ENCODE assay signal across 19 cellular contexts in the genomic region with DNA sequence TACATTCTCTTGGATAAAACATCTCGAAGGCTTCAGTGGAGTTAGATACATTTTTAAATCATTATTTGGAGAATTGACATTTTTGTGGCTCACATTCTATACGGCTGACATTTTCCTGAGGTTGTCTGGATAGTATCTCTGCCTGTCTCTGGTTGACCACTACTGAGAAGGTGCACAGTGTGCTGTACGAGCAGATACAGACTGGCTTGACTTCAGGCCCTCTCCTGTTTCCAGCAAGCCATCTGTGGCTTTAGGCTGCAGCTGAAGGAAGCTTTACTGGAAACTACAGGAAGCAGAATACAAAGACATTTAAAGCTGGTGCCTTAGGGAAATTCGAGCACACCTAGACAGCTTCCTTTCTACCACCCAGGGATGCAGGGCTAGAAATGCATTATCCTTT. TPM values are rescaled to one million over a fixed set of nuclear protein-coding genes. Genes with fewer than 3 reads are reported as not detected.
DNase-seq lines count a peak whose midpoint lies in the region; ATAC-seq and TF ChIP-seq lines count a peak whose summit lies in the region.
"Had no signal": no experiment of that assay in that cellular context is flagged by ENCODE, and none has a peak within 500 bp of the region (broad histone marks: within the 10 kb centered on the region; RNA-seq: fewer than 3 reads in every experiment).

No MANE protein-coding gene starts in this region.

- no peaks in the 10 kb centered on the region for H3K27me3 Mint-ChIP-seq in glutamatergic neuron (ENCODE audit: unreplicated experiment)
- H3K27me3 Mint-ChIP-seq: naive thymus-derived CD8-positive, alpha-beta T cell had no signal

- no peaks in the 10 kb centered on the region for H3K9me3 ChIP-seq in HCT116 (ENCODE audit: control insufficient read depth in 1 of 2, insufficient read depth in 1 of 2, low read depth in 1 of 2, low read length in 2 of 2)
- no peaks in the 10 kb centered on the region for H3K9me3 ChIP-seq in RWPE2 (ENCODE audit: severe bottlenecking)
- H3K9me3 ChIP-seq in mesodermal cell (ENCODE audit: control insufficient read depth, low read length): no peaks in the 10 kb centered on the region
- H3K9me3 ChIP-seq: ascending aorta had no signal

- no peak for TF ChIP-seq POLR2A in HCT116 (IDR thresholded peaks at IDR 0.05; ENCODE audit: borderline replicate concordance, extremely low read depth, insufficient read depth, insufficient read length)

- peaks cover 1% of the 10 kb centered on the region for H3K9me3 Mint-ChIP-seq in glutamatergic neuron (ENCODE audit: unreplicated experiment)
- H3K9me3 Mint-ChIP-seq: activated CD4-positive, alpha-beta memory T cell treated with anti-CD3 and anti-CD28 coated beads, Interleukin-2, amount 10 ng/mL, durations not matched to agents 7 days and 5 days; CD14-positive monocyte had no signal

- POLR2A ChIA-PET in HCT116 (lab: Charles Lee): no interaction called here

- H3K36me3 Mint-ChIP-seq in glutamatergic neuron (ENCODE audit: unreplicated experiment): no peaks in the 10 kb centered on the region
- H3K36me3 Mint-ChIP-seq: CD14-positive monocyte, IgD-negative memory B cell had no signal

- no peak overlapping the region for H3K27ac ChIP-seq in HCT116 (ENCODE audit: low read depth, low read length)
- no peak overlapping the region for H3K27ac ChIP-seq in RWPE2 (ENCODE audit: poor library complexity, severe bottlenecking)
- peak overlapping the region; percentile 31 for H3K27ac ChIP-seq in mesodermal cell (ENCODE audit: low read depth, low read length, severe bottlenecking)
- H3K27ac ChIP-seq: ascending aorta had no signal

- H3K27me3 ChIP-seq in HCT116 (ENCODE audit: insufficient read depth, low read length): no peaks in the 10 kb centered on the region
- H3K27me3 ChIP-seq in RWPE2 (ENCODE audit: insufficient read depth, poor library complexity, severe bottlenecking): no peaks in the 10 kb centered on the region
- H3K27me3 ChIP-seq: ascending aorta had no signal

- no peak for TF ChIP-seq RAD21 in HCT116 (IDR thresholded peaks at IDR 0.05; ENCODE audit: low read depth)

- H4K20me1 ChIP-seq in HCT116 (ENCODE audit: insufficient read depth): no peaks in the 10 kb centered on the region

- no peak overlapping the region for H3K9ac ChIP-seq in HCT116 (ENCODE audit: low read length)

- CTCF ChIA-PET in HCT116 (lab: Charles Lee): interaction anchor here (1.8 kb wide), 1 partner anchor 374 kb away, joined by 4 read pairs; no protein-coding TSS in a partner anchor

- no peak overlapping the region for H3K4me2 ChIP-seq in HCT116 (ENCODE audit: low read length)

- intact Hi-C loops in HCT116 (cut with micrococcal nuclease): no loop called here

- 58 to 60% methylated on average over 2 to 3 of the region's 4 CpGs for WGBS in mesodermal cell (ENCODE audit: insufficient coverage in 2 of 2), 2 experiments

- H3K4me1 ChIP-seq in HCT116 (ENCODE audit: control insufficient read depth in 1 of 2, insufficient read depth in 2 of 2, low read length in 2 of 2) (no peaks in the 10 kb centered on the region), RWPE2 (ENCODE audit: insufficient read depth, poor library complexity, severe bottlenecking) (no peaks in the 10 kb centered on the region), mesodermal cell (ENCODE audit: control insufficient read depth, insufficient read depth, low read length, poor library complexity, severe bottlenecking) (peaks cover 7% of the 10 kb centered on the region)

- no peak for ATAC-seq in HCT116
- ATAC-seq in RWPE2 (ENCODE audit: low read depth): 0 out of 3 replicates have a peak, but pooled peaks have one; percentile 23
- ATAC-seq: naive thymus-derived CD8-positive, alpha-beta T cell had no signal

- no TSS peak for BruUV-seq in HCT116 (replicated peaks; lab: Mats Ljungman, UMichigan)

- no peaks in the 10 kb centered on the region for H3K9me2 ChIP-seq in HCT116 (ENCODE audit: insufficient read depth)

- no peak overlapping the region for H3K4me3 Mint-ChIP-seq in glutamatergic neuron (ENCODE audit: unreplicated experiment)
- H3K4me3 Mint-ChIP-seq: activated CD4-positive, alpha-beta memory T cell treated with anti-CD3 and anti-CD28 coated beads, Interleukin-2, amount 10 ng/mL, durations not matched to agents 7 days and 5 days; CD14-positive monocyte; IgD-negative memory B cell; naive thymus-derived CD8-positive, alpha-beta T cell had no signal

- no peak overlapping the region for H3K27ac Mint-ChIP-seq in glutamatergic neuron (ENCODE audit: unreplicated experiment)
- H3K27ac Mint-ChIP-seq: activated CD4-positive, alpha-beta memory T cell treated with anti-CD3 and anti-CD28 coated beads, Interleukin-2, amount 10 ng/mL, durations not matched to agents 7 days and 5 days; CD14-positive monocyte; IgD-negative memory B cell; naive thymus-derived CD8-positive, alpha-beta T cell had no signal

- no peak overlapping the region for H3K4me3 ChIP-seq in HCT116 (replicated peaks in 1 of 2; ENCODE audit: low read depth in 1 of 2, low read length in 2 of 2)
- no peak overlapping the region for H3K4me3 ChIP-seq in RWPE2 (ENCODE audit: severe bottlenecking)
- H3K4me3 ChIP-seq in mesodermal cell (ENCODE audit: extremely low read depth, insufficient read depth, low read length, poor library complexity, severe bottlenecking): no peak overlapping the region
- H3K4me3 ChIP-seq: ascending aorta had no signal

- no peaks in the 10 kb centered on the region for H3K79me2 ChIP-seq in HCT116 (ENCODE audit: insufficient read depth, low read length)

- H3K36me3 ChIP-seq in HCT116 (ENCODE audit: control insufficient read depth in 1 of 2, insufficient read depth in 2 of 2, low read length in 2 of 2): no peaks in the 10 kb centered on the region
- H3K36me3 ChIP-seq in RWPE2 (ENCODE audit: low read depth): no peaks in the 10 kb centered on the region
- H3K36me3 ChIP-seq in mesodermal cell (ENCODE audit: control insufficient read depth, insufficient read depth, low read length): no peaks in the 10 kb centered on the region
- H3K36me3 ChIP-seq: ascending aorta had no signal

- no peaks in the 10 kb centered on the region for H3K4me1 Mint-ChIP-seq in glutamatergic neuron (ENCODE audit: low read depth, unreplicated experiment)
- H3K4me1 Mint-ChIP-seq: activated CD4-positive, alpha-beta memory T cell treated with anti-CD3 and anti-CD28 coated beads, Interleukin-2, amount 10 ng/mL, durations not matched to agents 7 days and 5 days; CD14-positive monocyte; naive thymus-derived CD8-positive, alpha-beta T cell had no signal

- no peak for DNase-seq in HCT116 (ENCODE audit: low read depth, low spot score)
- DNase-seq in RWPE2 (ENCODE audit: low spot score): no peak
- peak; percentile 86 for DNase-seq in dermis blood vessel endothelial cell
- DNase-seq in glutamatergic neuron: no peak
- DNase-seq in activated T-cell treated with anti-CD3 and anti-CD28 coated beads, Interleukin-2, amount 50 U/mL, for 48 hours: no peak
- DNase-seq in amniotic stem cell (lab: John Stamatoyannopoulos, UW): no peak
- no peak for DNase-seq in germinal center (ENCODE audit: low spot score)
- DNase-seq: activated CD4-positive, alpha-beta memory T cell treated with anti-CD3 and anti-CD28 coated beads, Interleukin-2, amount 10 ng/mL, durations not matched to agents 7 days and 5 days; effector CD8-positive, alpha-beta T cell; foreskin melanocyte; naive thymus-derived CD8-positive, alpha-beta T cell; NCI-H1105; NCI-H510A; stimulated activated naive CD4-positive, alpha-beta T cell; T-helper 9 cell had no signal

- peak overlapping the region; percentile 27 for H2AFZ ChIP-seq in HCT116 (ENCODE audit: low read depth, low read length, poor library complexity, severe bottlenecking)

- no peak for TF ChIP-seq CTCF in HCT116 (IDR thresholded peaks at IDR 0.05 in 2 of 3, conservative IDR thresholded peaks at IDR 0.05 in 1 of 3; ENCODE audit: borderline replicate concordance in 1 of 3, insufficient read depth in 1 of 3, low read depth in 2 of 3, low read length in 2 of 3)
- no peak for TF ChIP-seq CTCF in RWPE2 (IDR thresholded peaks at IDR 0.05; ENCODE audit: poor library complexity, severe bottlenecking)
- TF ChIP-seq CTCF in glutamatergic neuron (IDR thresholded peaks at IDR 0.05; ENCODE audit: partially characterized antibody, unreplicated experiment): no peak

- RAD21 ChIA-PET in HCT116 (lab: Charles Lee; ENCODE audit: low non-redundant PET in 1 of 2, low total read pairs in 2 of 2, uncharacterized antibody in 2 of 2, unreplicated experiment in 2 of 2): no interaction called here

TF ChIP-seq in HCT116, 20 proteins besides CTCF, POLR2A, EP300 and RAD21 (continues in another document):
- no peak for TF ChIP-seq POLR2AphosphoS5 (IDR thresholded peaks at IDR 0.05; ENCODE audit: low read depth, low read length)
- no peak for TF ChIP-seq SRF (IDR thresholded peaks at IDR 0.05; ENCODE audit: low read depth)
- TF ChIP-seq FOSL1 (IDR thresholded peaks at IDR 0.05; ENCODE audit: low read depth): no peak
- no peak for TF ChIP-seq SP1 (IDR thresholded peaks at IDR 0.05; ENCODE audit: low read depth)
- no peak for TF ChIP-seq CBX3 (IDR thresholded peaks at IDR 0.05; ENCODE audit: low read depth)
- TF ChIP-seq, protein P1, sequence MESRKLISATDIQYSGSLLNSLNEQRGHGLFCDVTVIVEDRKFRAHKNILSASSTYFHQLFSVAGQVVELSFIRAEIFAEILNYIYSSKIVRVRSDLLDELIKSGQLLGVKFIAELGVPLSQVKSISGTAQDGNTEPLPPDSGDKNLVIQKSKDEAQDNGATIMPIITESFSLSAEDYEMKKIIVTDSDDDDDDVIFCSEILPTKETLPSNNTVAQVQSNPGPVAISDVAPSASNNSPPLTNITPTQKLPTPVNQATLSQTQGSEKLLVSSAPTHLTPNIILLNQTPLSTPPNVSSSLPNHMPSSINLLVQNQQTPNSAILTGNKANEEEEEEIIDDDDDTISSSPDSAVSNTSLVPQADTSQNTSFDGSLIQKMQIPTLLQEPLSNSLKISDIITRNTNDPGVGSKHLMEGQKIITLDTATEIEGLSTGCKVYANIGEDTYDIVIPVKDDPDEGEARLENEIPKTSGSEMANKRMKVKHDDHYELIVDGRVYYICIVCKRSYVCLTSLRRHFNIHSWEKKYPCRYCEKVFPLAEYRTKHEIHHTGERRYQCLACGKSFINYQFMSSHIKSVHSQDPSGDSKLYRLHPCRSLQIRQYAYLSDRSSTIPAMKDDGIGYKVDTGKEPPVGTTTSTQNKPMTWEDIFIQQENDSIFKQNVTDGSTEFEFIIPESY (IDR thresholded peaks at IDR 0.05; ENCODE audit: extremely low read depth, insufficient replicate concordance, low read length): no peak
- no peak for TF ChIP-seq EZH2phosphoT487 (IDR thresholded peaks at IDR 0.05; ENCODE audit: borderline replicate concordance)
- TF ChIP-seq, protein P2, sequence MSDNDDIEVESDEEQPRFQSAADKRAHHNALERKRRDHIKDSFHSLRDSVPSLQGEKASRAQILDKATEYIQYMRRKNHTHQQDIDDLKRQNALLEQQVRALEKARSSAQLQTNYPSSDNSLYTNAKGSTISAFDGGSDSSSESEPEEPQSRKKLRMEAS (IDR thresholded peaks at IDR 0.05): no peak
- no peak for TF ChIP-seq CEBPB (IDR thresholded peaks at IDR 0.05; ENCODE audit: low read depth)
- TF ChIP-seq EGR1 (IDR thresholded peaks at IDR 0.05; ENCODE audit: low read depth): no peak

RNA-seq across cellular contexts. Expression of a gene that starts 39.3 kb away (rescaled TPM):
- total RNA-seq in HCT116 (2021; ENCODE audit: unreplicated experiment) (29.5 TPM), dermis blood vessel endothelial cell (63.3 and 83.7 TPM in 2 replicates), glutamatergic neuron (ENCODE audit: unreplicated experiment) (59.4 TPM)
- 14.2 and 17.4 TPM in 2 replicates for polyA plus RNA-seq in HCT116 (2012)
- 70.2 TPM for polyA plus RNA-seq in mesodermal cell (2013, experiment 1 of 2)
- 64.3 TPM for polyA plus RNA-seq in mesodermal cell (2013, experiment 2 of 2)
